ENCODE assay signal across 8 cellular contexts in the genomic region with DNA sequence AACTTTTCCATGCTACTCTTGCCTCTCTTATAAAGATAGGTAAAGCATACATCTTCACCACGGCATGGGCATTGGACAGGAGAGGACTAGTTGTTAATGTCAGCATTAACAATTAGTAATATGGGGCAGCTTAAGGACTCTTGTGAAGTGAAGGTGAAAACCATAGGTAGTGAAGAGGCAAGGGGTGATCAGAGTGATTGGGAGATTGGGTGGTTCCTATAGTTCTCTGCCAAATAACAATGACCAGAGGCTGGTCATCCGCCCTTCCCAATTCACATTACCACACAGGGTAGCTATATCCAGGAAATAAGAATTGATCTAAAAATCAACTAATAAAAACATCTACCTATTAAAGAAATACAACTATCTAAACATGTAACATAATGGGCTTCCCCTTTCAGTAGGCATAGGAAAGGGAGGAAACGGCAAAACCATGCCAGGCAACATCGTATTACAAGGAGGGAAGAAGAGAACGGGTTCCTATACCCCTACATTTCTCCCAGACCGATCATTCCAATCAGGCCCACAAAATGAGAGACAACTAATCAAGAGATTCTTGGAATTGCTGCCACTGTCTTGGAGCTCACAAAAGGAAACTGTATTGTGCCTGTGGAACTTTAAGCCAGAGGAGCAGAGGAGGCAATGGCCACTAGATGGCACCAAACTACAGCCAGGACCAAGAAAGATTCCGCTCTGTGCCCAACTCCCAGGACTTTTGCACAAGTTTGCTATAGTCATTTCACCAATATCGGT.
DNase-seq lines count a peak whose midpoint lies in the region; ATAC-seq, FAIRE-seq and TF ChIP-seq lines count a peak whose summit lies in the region.

No MANE protein-coding gene starts in this region.

- peak; percentile 98 for ATAC-seq in HG03354 (IDR thresholded peaks at IDR 0.05; ENCODE audit: poor library complexity, severe bottlenecking, unreplicated experiment)
- ATAC-seq in activated CD8-positive, alpha-beta T cell treated with anti-CD3 and anti-CD28 coated beads for 36 hours, result peak; percentile 85
- peak; percentile 79 for ATAC-seq in effector memory CD8-positive, alpha-beta T cell (replicated peaks)

- intact Hi-C loops in CD14-positive monocyte (cut with micrococcal nuclease), result no loop called here
- intact Hi-C loops in activated CD8-positive, alpha-beta T cell treated with anti-CD3 and anti-CD28 coated beads for 36 hours (cut with micrococcal nuclease), result loop anchor here (2.0 kb wide), 1 partner anchor 85 kb away; no protein-coding TSS in a partner anchor

- peak overlapping the region in 3 of 7 donors; percentile 30 to 76 (median 58) for H3K27ac Mint-ChIP-seq in CD14-positive monocyte
- H3K27ac Mint-ChIP-seq in activated CD8-positive, alpha-beta T cell treated with anti-CD3 and anti-CD28 coated beads for 36 hours, result no peak overlapping the region
- H3K27ac Mint-ChIP-seq in effector memory CD8-positive, alpha-beta T cell, result no peak overlapping the region
- no peak overlapping the region for H3K27ac Mint-ChIP-seq in mesothelial cell of epicardium

- TF ChIP-seq CTCF in CD14-positive monocyte (IDR thresholded peaks at IDR 0.05) (peak; percentile 94), mesothelial cell of epicardium (IDR thresholded peaks at IDR 0.05; ENCODE audit: unreplicated experiment) (peak; percentile 82)
- TF ChIP-seq CTCF in activated CD8-positive, alpha-beta T cell treated with anti-CD3 and anti-CD28 coated beads for 36 hours (IDR thresholded peaks at IDR 0.05), result peak; percentile 90

- H3K27me3 Mint-ChIP-seq in CD14-positive monocyte (ENCODE audit: low read depth in 3 of 3), result no peaks in the 10 kb centered on the region
- no peaks in the 10 kb centered on the region for H3K27me3 Mint-ChIP-seq in activated CD8-positive, alpha-beta T cell treated with anti-CD3 and anti-CD28 coated beads for 36 hours
- H3K27me3 Mint-ChIP-seq in effector memory CD8-positive, alpha-beta T cell, result no peaks in the 10 kb centered on the region
- no peaks in the 10 kb centered on the region for H3K27me3 Mint-ChIP-seq in mesothelial cell of epicardium (ENCODE audit: low read depth)

- H3K9me3 Mint-ChIP-seq in CD14-positive monocyte (no peaks in the 10 kb centered on the region), mesothelial cell of epicardium (no peaks in the 10 kb centered on the region)
- no peaks in the 10 kb centered on the region for H3K9me3 Mint-ChIP-seq in activated CD8-positive, alpha-beta T cell treated with anti-CD3 and anti-CD28 coated beads for 36 hours
- H3K9me3 Mint-ChIP-seq in effector memory CD8-positive, alpha-beta T cell, result no peaks in the 10 kb centered on the region

- CTCF ChIA-PET in activated CD8-positive, alpha-beta T cell treated with anti-CD3 and anti-CD28 coated beads for 36 hours (lab: Charles Lee), result interaction anchor here (0.6 to 4.0 kb wide), 45 partner anchors 8 to 185 kb away, joined by 3 to 70 read pairs (median 4); no protein-coding TSS in a partner anchor

- H3K4me1 Mint-ChIP-seq in CD14-positive monocyte (peaks cover 6% of the 10 kb centered on the region), mesothelial cell of epicardium (peaks cover 24% of the 10 kb centered on the region)
- H3K4me1 Mint-ChIP-seq in activated CD8-positive, alpha-beta T cell treated with anti-CD3 and anti-CD28 coated beads for 36 hours (ENCODE audit: low read depth), result peaks cover 7% of the 10 kb centered on the region
- H3K4me1 Mint-ChIP-seq in effector memory CD8-positive, alpha-beta T cell (ENCODE audit: low read depth in 2 of 2), result peaks cover 5 to 15% of the 10 kb centered on the region in 2 donors

- POLR2A ChIA-PET in activated CD8-positive, alpha-beta T cell treated with anti-CD3 and anti-CD28 coated beads for 36 hours (lab: Charles Lee), result no interaction called here

- peak; percentile 65 for DNase-seq in CD14-positive monocyte (ENCODE audit: low spot score)
- peak; percentile 21 for DNase-seq in GM19239 (ENCODE audit: insufficient read length, low spot score)
- peak; percentile 58 for DNase-seq in NCI-H774 (lab: John Stamatoyannopoulos, UW)
- DNase-seq in activated CD8-positive, alpha-beta T cell treated with anti-CD3 and anti-CD28 coated beads for 36 hours, result peak; percentile 79
- DNase-seq in effector memory CD8-positive, alpha-beta T cell, result peak; percentile 51 to 54 (median 54)
- DNase-seq in mesothelial cell of epicardium (ENCODE audit: low spot score in 2 of 2, unreplicated experiment in 2 of 2), result peak; percentile 34 to 76
- DNase-seq in stimulated activated CD8-positive, alpha-beta memory T cell treated with anti-CD3 and anti-CD28 coated beads, Interleukin-4, amount 100 ng/mL, for 24 hours (ENCODE audit: low read depth), result peak; percentile 40

- FAIRE-seq in GM19239 (lab: Jason Lieb, UNC), result peak; percentile 96

- H3K36me3 Mint-ChIP-seq in CD14-positive monocyte (no peaks in the 10 kb centered on the region), mesothelial cell of epicardium (no peaks in the 10 kb centered on the region)
- no peaks in the 10 kb centered on the region for H3K36me3 Mint-ChIP-seq in activated CD8-positive, alpha-beta T cell treated with anti-CD3 and anti-CD28 coated beads for 36 hours (ENCODE audit: low read depth)
- H3K36me3 Mint-ChIP-seq in effector memory CD8-positive, alpha-beta T cell (ENCODE audit: insufficient read depth), result no peaks in the 10 kb centered on the region

- H3K4me3 Mint-ChIP-seq in CD14-positive monocyte (peak overlapping the region; percentile 81 to 92), mesothelial cell of epicardium (no peak overlapping the region)
- peak overlapping the region; percentile 55 for H3K4me3 Mint-ChIP-seq in activated CD8-positive, alpha-beta T cell treated with anti-CD3 and anti-CD28 coated beads for 36 hours
- H3K4me3 Mint-ChIP-seq in effector memory CD8-positive, alpha-beta T cell, result no peak overlapping the region

Comparison
In these comparisons a context has a peak if more than half of its experiments do, and no peak if none do; other contexts are left out.
1. Peak in every context shown above with its lines: DNase-seq and ATAC-seq.
2. DNase-seq: peak in every context shown above with its lines; median percentile 79 in activated CD8-positive, alpha-beta T cell treated with anti-CD3 and anti-CD28 coated beads for 36 hours; 65 in CD14-positive monocyte; 58 in NCI-H774; 55 in mesothelial cell of epicardium; 54 in effector memory CD8-positive, alpha-beta T cell; 40 in stimulated activated CD8-positive, alpha-beta memory T cell treated with anti-CD3 and anti-CD28 coated beads, Interleukin-4, amount 100 ng/mL, for 24 hours; 21 in GM19239.
3. H3K4me3 Mint-ChIP-seq: peak in CD14-positive monocyte (2 of 2) and activated CD8-positive, alpha-beta T cell treated with anti-CD3 and anti-CD28 coated beads for 36 hours (single experiment); none in effector memory CD8-positive, alpha-beta T cell (0 of 2) and mesothelial cell of epicardium (single experiment).